In genomic region chr1:113761937-113762336, GRCh38 we compare ENCODE assay signal across 20 cellular contexts.
"Had no signal": no experiment of that assay in that cellular context is flagged by ENCODE, and none has a peak within 500 bp of the region (broad histone marks: within the 10 kb centered on the region; RNA-seq: fewer than 3 reads in every experiment).

No MANE protein-coding gene starts in this region.

- H3K27ac Mint-ChIP-seq: activated CD4-positive, alpha-beta T cell treated with anti-CD3 and anti-CD28 coated beads, Interleukin-2, amount 10 ng/mL, durations not matched to agents 7 days and 5 days; activated T-helper 17 cell treated with anti-CD3 and anti-CD28 coated beads, Interleukin-2, amount 50 U/mL, for 72 hours; stimulated activated naive B cell treated with anti-CD40 and anti-IgM and Interleukin-4, amounts not matched to agents 10 μg/mL and 1 μg/mL and 100 μg/mL, for 72 hours had no signal

- H3K27ac ChIP-seq: cardiac muscle cell, epithelial cell of prostate, gastroesophageal sphincter, heart left ventricle, VCaP had no signal

- H3K9me3 Mint-ChIP-seq: activated CD4-positive, alpha-beta T cell treated with anti-CD3 and anti-CD28 coated beads, Interleukin-2, amount 10 ng/mL, durations not matched to agents 7 days and 5 days; activated T-helper 17 cell treated with anti-CD3 and anti-CD28 coated beads, Interleukin-2, amount 50 U/mL, for 72 hours; memory B cell; stimulated activated naive B cell treated with anti-CD40 and anti-IgM and Interleukin-4, amounts not matched to agents 10 μg/mL and 1 μg/mL and 100 μg/mL, for 72 hours had no signal

- DNase-seq: activated CD4-positive, alpha-beta T cell treated with anti-CD3 and anti-CD28 coated beads, Interleukin-2, amount 10 ng/mL, durations not matched to agents 7 days and 5 days; activated CD4-positive, CD25-positive, alpha-beta regulatory T cell treated with anti-CD3 and anti-CD28 coated beads, Interleukin-2, amount 50 U/mL, for 72 hours; activated CD8-positive, alpha-beta T cell treated with anti-CD3 and anti-CD28 coated beads, Interleukin-2, amount 10 ng/mL, durations not matched to agents 7 days and 5 days; cortex of kidney; heart left ventricle; islet precursor cell; left cardiac atrium; posterior cingulate gyrus; sigmoid colon; stimulated activated CD4-positive, alpha-beta T cell treated with anti-CD3 and anti-CD28 coated beads, Interleukin-2, amount 100 ng/mL, for 48 hours; stimulated activated CD8-positive, alpha-beta memory T cell treated with anti-CD3 and anti-CD28 coated beads, Interleukin-4, amount 100 ng/mL, for 48 hours; stimulated activated naive B cell treated with anti-CD40 and anti-IgM and Interleukin-4, amounts not matched to agents 10 μg/mL and 1 μg/mL and 100 μg/mL, for 72 hours; T-helper 2 cell; trophoblast cell had no signal

- ATAC-seq: activated CD8-positive, alpha-beta T cell treated with anti-CD3 and anti-CD28 coated beads, Interleukin-2, amount 10 ng/mL, durations not matched to agents 7 days and 5 days; activated T-helper 17 cell treated with anti-CD3 and anti-CD28 coated beads, Interleukin-2, amount 50 U/mL, for 72 hours; gastroesophageal sphincter; heart left ventricle; left cardiac atrium; stimulated activated naive B cell treated with anti-CD40 and anti-IgM and Interleukin-4, amounts not matched to agents 10 μg/mL and 1 μg/mL and 100 μg/mL, for 72 hours had no signal

- H3K4me3 ChIP-seq: cardiac muscle cell, gastroesophageal sphincter, heart left ventricle, sigmoid colon had no signal

- H3K4me3 Mint-ChIP-seq: activated CD4-positive, alpha-beta T cell treated with anti-CD3 and anti-CD28 coated beads, Interleukin-2, amount 10 ng/mL, durations not matched to agents 7 days and 5 days; activated CD8-positive, alpha-beta T cell treated with anti-CD3 and anti-CD28 coated beads, Interleukin-2, amount 10 ng/mL, durations not matched to agents 7 days and 5 days; activated T-helper 17 cell treated with anti-CD3 and anti-CD28 coated beads, Interleukin-2, amount 50 U/mL, for 72 hours; memory B cell; stimulated activated naive B cell treated with anti-CD40 and anti-IgM and Interleukin-4, amounts not matched to agents 10 μg/mL and 1 μg/mL and 100 μg/mL, for 72 hours had no signal

- H3K27me3 Mint-ChIP-seq: activated CD4-positive, alpha-beta T cell treated with anti-CD3 and anti-CD28 coated beads, Interleukin-2, amount 10 ng/mL, durations not matched to agents 7 days and 5 days; activated T-helper 17 cell treated with anti-CD3 and anti-CD28 coated beads, Interleukin-2, amount 50 U/mL, for 72 hours; memory B cell; stimulated activated naive B cell treated with anti-CD40 and anti-IgM and Interleukin-4, amounts not matched to agents 10 μg/mL and 1 μg/mL and 100 μg/mL, for 72 hours had no signal

- H3K9me3 ChIP-seq: gastroesophageal sphincter, heart left ventricle, sigmoid colon had no signal
